In the genomic region with DNA sequence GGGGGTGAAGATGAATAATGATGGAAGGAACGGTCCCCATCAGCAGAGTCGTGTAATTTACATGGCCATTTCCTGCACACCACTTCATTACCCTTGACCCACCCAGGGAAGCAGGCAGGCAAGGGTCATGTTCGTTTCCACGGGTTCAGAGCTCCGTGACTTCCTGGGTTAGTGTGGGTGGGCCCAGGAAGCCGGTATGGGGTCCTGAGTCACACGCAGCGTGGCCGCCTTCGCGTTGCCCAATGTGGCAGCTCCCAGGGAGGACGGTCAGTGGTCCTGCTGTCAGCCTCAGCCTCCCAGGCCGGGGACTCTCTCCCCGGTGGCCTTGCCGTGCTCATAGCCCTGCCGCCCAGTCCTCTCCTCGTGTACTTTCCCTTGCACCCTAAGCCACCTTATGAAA, we compare ENCODE assay signal across 15 cellular contexts. TPM values are rescaled to one million over a fixed set of nuclear protein-coding genes. Genes with fewer than 3 reads are reported as not detected.
DNase-seq lines count a peak whose midpoint lies in the region; ATAC-seq and TF ChIP-seq lines count a peak whose summit lies in the region.
"Had no signal": no experiment of that assay in that cellular context is flagged by ENCODE, and none has a peak within 500 bp of the region (broad histone marks: within the 10 kb centered on the region; RNA-seq: fewer than 3 reads in every experiment).

No MANE protein-coding gene starts in this region.

- H3K4ac ChIP-seq in neuronal stem cell (ENCODE audit: low read length), result no peak overlapping the region

- H4K91ac ChIP-seq in neuronal stem cell (ENCODE audit: low read depth, low read length, poor library complexity), result no peak overlapping the region

- no peak for ATAC-seq in heart right ventricle
- ATAC-seq: CD8-positive, alpha-beta T cell had no signal

- H2BK12ac ChIP-seq in neuronal stem cell (ENCODE audit: low read length), result peak overlapping the region; percentile 58

- no peak overlapping the region for H2BK120ac ChIP-seq in neuronal stem cell (ENCODE audit: low read depth, low read length)

- H3K4me1 ChIP-seq in BLaER1 (peaks cover 60% of the 10 kb centered on the region), neuronal stem cell (ENCODE audit: control insufficient read depth in 2 of 2, insufficient read depth in 1 of 2, low read depth in 1 of 2, low read length in 2 of 2) (peaks cover 0 to 4% of the 10 kb centered on the region in 2 donors), adrenal gland (replicated peaks in 1 of 2) (no peaks in the 10 kb centered on the region), heart right ventricle (no peaks in the 10 kb centered on the region)

- no CpG with 5 or more reads among the region's 17 CpGs for WGBS in neuronal stem cell (ENCODE audit: extremely low coverage in 2 of 2, insufficient read length in 2 of 2, insufficient replicate concordance in 1 of 2), 2 donors
- WGBS in adrenal gland, 4 donors, result 71 to 78% (median 73%) methylated on average over 15 to 17 of the region's 17 CpGs
- 72 to 79% methylated on average over 17 of the region's 17 CpGs for WGBS in heart right ventricle, 2 donors

- peak overlapping the region; percentile 28 for H3K18ac ChIP-seq in neuronal stem cell (ENCODE audit: low read length)

- H3K4me3 ChIP-seq in BLaER1, result no peak overlapping the region
- no peak overlapping the region for H3K4me3 ChIP-seq in neuronal stem cell (ENCODE audit: low read length in 2 of 2)
- H3K4me3 ChIP-seq in adrenal gland, result no peak overlapping the region
- H3K4me3 ChIP-seq in heart right ventricle, result no peak overlapping the region

- H3K9ac ChIP-seq in BLaER1, result no peak overlapping the region
- peak overlapping the region; percentile 70 for H3K9ac ChIP-seq in neuronal stem cell (ENCODE audit: low read depth, low read length, poor library complexity)

- no peak overlapping the region for H3K23ac ChIP-seq in neuronal stem cell (ENCODE audit: low read depth, low read length, poor library complexity)

- H3K14ac ChIP-seq in neuronal stem cell (ENCODE audit: low read length), result peak overlapping the region; percentile 89

- no peaks in the 10 kb centered on the region for H3K36me3 ChIP-seq in BLaER1
- H3K36me3 ChIP-seq in neuronal stem cell (replicated peaks in 1 of 2; ENCODE audit: control insufficient read depth in 2 of 2, insufficient read depth in 2 of 2, low read length in 2 of 2), result no peaks in the 10 kb centered on the region
- no peaks in the 10 kb centered on the region for H3K36me3 ChIP-seq in adrenal gland (replicated peaks in 1 of 2)
- no peaks in the 10 kb centered on the region for H3K36me3 ChIP-seq in heart right ventricle

- DNase-seq in DMS53 treated with DMSO at 0.1 percent for 48 hours (lab: John Stamatoyannopoulos, UW; ENCODE audit: unreplicated experiment) (peak; percentile 60), ecto neural progenitor cell (ENCODE audit: low spot score) (peak; percentile 26), neuronal stem cell (ENCODE audit: low spot score) (no peak), adrenal gland (no peak), heart right ventricle (no peak), dedifferentiated amniotic fluid mesenchymal stem cell (ENCODE audit: extremely low spot score) (no peak)
- DNase-seq: ACHN, Karpas-422, MM.1S, NCI-H1105, NCI-H1694 treated with DMSO at 0.1 percent for 48 hours, NCI-H2171, SHP77 treated with DMSO at 0.1 percent for 48 hours had no signal

- TF ChIP-seq POLR2A in adrenal gland (IDR thresholded peaks at IDR 0.05), result no peak

- H3K4me2 ChIP-seq in BLaER1, result peak overlapping the region; percentile 96
- H3K4me2 ChIP-seq in neuronal stem cell (ENCODE audit: insufficient read depth, low read length, poor library complexity, severe bottlenecking), result no peak overlapping the region

- no peak overlapping the region for H4K8ac ChIP-seq in neuronal stem cell (ENCODE audit: low read depth, low read length)

- no peak overlapping the region for H2BK5ac ChIP-seq in neuronal stem cell (ENCODE audit: low read length)

- H3K9me3 ChIP-seq in BLaER1 (peaks cover 35% of the 10 kb centered on the region), neuronal stem cell (replicated peaks in 1 of 2; ENCODE audit: control insufficient read depth in 2 of 2, insufficient read depth in 1 of 2, low read depth in 1 of 2, low read length in 2 of 2) (peaks cover 0 to 2% of the 10 kb centered on the region in 2 donors), adrenal gland (replicated peaks in 1 of 3) (no peaks in the 10 kb centered on the region), heart right ventricle (peaks cover 0 to 15% (median 0%) of the 10 kb centered on the region in 11 donors)

- H2AFZ ChIP-seq in neuronal stem cell (ENCODE audit: low read length), result no peak overlapping the region

- peak overlapping the region; percentile 92 for H3K27ac ChIP-seq in BLaER1
- no peak overlapping the region for H3K27ac ChIP-seq in neuronal stem cell (replicated peaks; ENCODE audit: low read length)
- no peak overlapping the region for H3K27ac ChIP-seq in adrenal gland
- H3K27ac ChIP-seq in heart right ventricle, result no peak overlapping the region

- H3K27me3 ChIP-seq in BLaER1 (no peaks in the 10 kb centered on the region), neuronal stem cell (ENCODE audit: control insufficient read depth in 3 of 3, insufficient read depth in 3 of 3, low read depth in 1 of 3, low read length in 3 of 3) (peaks cover 3 to 60% (median 9%) of the 10 kb centered on the region in 3 experiments), adrenal gland (peaks cover 11% of the 10 kb centered on the region), heart right ventricle (peaks cover 0 to 34% (median 16%) of the 10 kb centered on the region in 7 donors)

- intact Hi-C loops in adrenal gland (cut with DNase I), result no loop called here
- intact Hi-C loops in heart right ventricle (cut with DNase I), result no loop called here

- no peak overlapping the region for H2BK15ac ChIP-seq in neuronal stem cell (ENCODE audit: low read length)

- H2AK5ac ChIP-seq in neuronal stem cell (ENCODE audit: low read depth, low read length), result peak overlapping the region; percentile 46

- H4K20me1 ChIP-seq in BLaER1, result no peaks in the 10 kb centered on the region

- no peaks in the 10 kb centered on the region for H3K79me1 ChIP-seq in neuronal stem cell (ENCODE audit: low read depth, low read length)

- TF ChIP-seq CTCF in adrenal gland (IDR thresholded peaks at IDR 0.05), result no peak
- TF ChIP-seq CTCF in heart right ventricle (IDR thresholded peaks at IDR 0.05), result no peak

RNA-seq across cellular contexts. Expression of a gene that starts 5.1 kb away (rescaled TPM):
- polyA plus RNA-seq in neuronal stem cell (2013, experiment 1 of 2), result 2.5 TPM
- polyA plus RNA-seq in neuronal stem cell (2013, experiment 2 of 2), result 2.5 TPM
- under 1 TPM in 1 of 8 donors, not detected in 7; 0.29 TPM for total RNA-seq in adrenal gland
- polyA plus RNA-seq in adrenal gland, result not detected
- not detected for total RNA-seq in heart right ventricle
- not detected for polyA plus RNA-seq in heart right ventricle

RNA-seq across cellular contexts. Expression of a gene that starts 44.9 kb away (rescaled TPM):
- 49.2 TPM for polyA plus RNA-seq in neuronal stem cell (2013, experiment 1 of 2)
- polyA plus RNA-seq in neuronal stem cell (2013, experiment 2 of 2), result 50.1 TPM
- total RNA-seq in adrenal gland (10 to 100 TPM; 61.8 to 96.5 (median 83.9) TPM), heart right ventricle (10 to 100 TPM; 27.5 to 43.9 (median 32.5) TPM)
- polyA plus RNA-seq in adrenal gland (10 to 100 TPM; 40.7 to 85.6 (median 50.7) TPM), heart right ventricle (10 to 100 TPM; 21.5 to 78.0 TPM)

Comparison
In these comparisons a context has a peak if more than half of its experiments do, and no peak if none do; other contexts are left out.
1. DNase-seq: peak in DMS53 treated with DMSO at 0.1 percent for 48 hours (single experiment) and ecto neural progenitor cell (single experiment); none in neuronal stem cell (single experiment), adrenal gland (0 of 7), heart right ventricle (0 of 2) and dedifferentiated amniotic fluid mesenchymal stem cell (single experiment).